ENCODE assay signal across 8 cellular contexts in the genomic region with DNA sequence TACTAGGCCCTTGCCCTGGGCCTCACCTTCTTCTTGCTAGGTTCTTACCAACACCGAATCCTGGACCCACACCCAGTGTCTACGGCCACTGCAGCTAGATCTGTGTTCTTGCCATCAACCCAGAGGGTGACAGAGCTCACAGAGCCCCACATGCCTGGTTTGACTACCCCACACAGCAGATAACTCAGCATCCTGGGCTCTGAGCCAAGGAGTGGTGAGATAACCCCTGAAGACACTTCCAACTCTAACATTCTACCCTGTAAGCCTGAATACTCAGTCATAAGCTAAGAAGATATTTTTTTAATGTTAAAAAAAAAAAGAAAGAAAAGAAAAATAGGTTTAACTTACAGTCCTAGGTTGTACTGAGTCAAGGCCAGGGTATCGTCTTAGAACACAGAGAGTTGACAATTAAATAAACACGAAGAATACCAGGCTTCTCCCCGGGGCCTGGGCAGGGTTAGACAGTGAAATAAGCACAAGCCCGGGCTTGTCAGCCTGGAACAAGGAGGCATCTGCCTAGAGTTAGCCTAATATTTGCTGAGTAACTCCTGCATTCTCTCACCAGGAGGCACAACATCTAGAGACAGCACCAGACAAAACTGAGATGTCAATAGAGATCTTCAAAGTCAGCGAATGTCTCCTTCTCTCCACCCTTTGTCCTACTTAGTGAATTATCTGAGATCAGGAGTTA.
DNase-seq lines count a peak whose midpoint lies in the region; TF ChIP-seq lines count a peak whose summit lies in the region.

No MANE protein-coding gene starts in this region.

- H3K4me1 ChIP-seq in adipocyte (ENCODE audit: control insufficient read depth, insufficient read depth, low read length) (peaks cover 8% of the 10 kb centered on the region), vagina (no peaks in the 10 kb centered on the region)

- H3K36me3 ChIP-seq in adipocyte (ENCODE audit: control insufficient read depth, insufficient read depth, low read length, severe bottlenecking), result no peaks in the 10 kb centered on the region
- no peaks in the 10 kb centered on the region for H3K36me3 ChIP-seq in vagina

- no peak for TF ChIP-seq POLR2A in vagina (IDR thresholded peaks at IDR 0.05)

- peak overlapping the region; percentile 0 for H3K9ac ChIP-seq in adipocyte (ENCODE audit: low read length)

- H3K27me3 ChIP-seq in adipocyte (replicated peaks; ENCODE audit: control insufficient read depth, insufficient read depth, low read length) (no peaks in the 10 kb centered on the region), vagina (no peaks in the 10 kb centered on the region)

- peak; percentile 13 for DNase-seq in G401 (ENCODE audit: low spot score)
- DNase-seq in NCI-H1105 treated with DMSO at 0.1 percent for 48 hours (lab: John Stamatoyannopoulos, UW), result peak; percentile 68
- DNase-seq in adipocyte (ENCODE audit: low read depth), result peak; percentile 62
- DNase-seq in kidney glomerular epithelial cell (lab: John Stamatoyannopoulos, UW), result peak; percentile 32
- no peak for DNase-seq in NCI-H128 (lab: John Stamatoyannopoulos, UW; ENCODE audit: unreplicated experiment)
- DNase-seq in foreskin melanocyte, result no peak
- no peak for DNase-seq in vagina (ENCODE audit: extremely low spot score in 2 of 2)
- no peak for DNase-seq in HK-2 (ENCODE audit: unreplicated experiment)

- intact Hi-C loops in vagina (cut with DNase I), result no loop called here

- in situ Hi-C loops in G401 (cut with HindIII; ENCODE audit: low sequenced_read_pairs), result no loop called here

- H3K9me3 ChIP-seq in adipocyte (ENCODE audit: control insufficient read depth, low read length), result no peaks in the 10 kb centered on the region
- no peaks in the 10 kb centered on the region for H3K9me3 ChIP-seq in vagina

- TF ChIP-seq CTCF in vagina (IDR thresholded peaks at IDR 0.05), result no peak

- no peak overlapping the region for H3K27ac ChIP-seq in vagina

- H3K4me3 ChIP-seq in adipocyte (ENCODE audit: low read length) (no peak overlapping the region), vagina (no peak overlapping the region)

Comparison
In these comparisons a context has a peak if more than half of its experiments do, and no peak if none do; other contexts are left out.
1. DNase-seq: peak in G401 (single experiment), NCI-H1105 treated with DMSO at 0.1 percent for 48 hours (single experiment), adipocyte (single experiment) and kidney glomerular epithelial cell (single experiment); none in NCI-H128 (single experiment), foreskin melanocyte (single experiment), vagina (0 of 2) and HK-2 (single experiment).